Comparison of ENCODE assay signal across 21 cellular contexts in genomic region chr1:82820816-82821215, GRCh38.
"Had no signal": no experiment of that assay in that cellular context is flagged by ENCODE, and none has a peak within 500 bp of the region (broad histone marks: within the 10 kb centered on the region; RNA-seq: fewer than 3 reads in every experiment).

No MANE protein-coding gene starts in this region.

- H3K4me3 ChIP-seq: heart left ventricle, prostate gland, right lobe of liver, spleen, thoracic aorta had no signal

- H2AFZ ChIP-seq: parathyroid adenoma had no signal

- H3K9ac ChIP-seq: parathyroid adenoma had no signal

- ATAC-seq: heart left ventricle; naive thymus-derived CD4-positive, alpha-beta T cell; right lobe of liver; stimulated activated memory B cell treated with anti-CD40 and anti-IgM and Interleukin-4, amounts not matched to agents 10 μg/mL and 1 μg/mL and 100 μg/mL, for 72 hours; stimulated activated naive CD8-positive, alpha-beta T cell treated with anti-CD3 and anti-CD28 coated beads, Interleukin-15, amount 100 ng/mL, for 72 hours had no signal

- H3K9me3 ChIP-seq: esophagus squamous epithelium, heart left ventricle, prostate gland, right lobe of liver, spleen, thoracic aorta had no signal

- H3K36me3 ChIP-seq: esophagus squamous epithelium, heart left ventricle, prostate gland, right lobe of liver, spleen, thoracic aorta had no signal

- H3K27me3 ChIP-seq: esophagus squamous epithelium, heart left ventricle, right lobe of liver, spleen had no signal

- H3K27ac ChIP-seq: epithelial cell of prostate, esophagus squamous epithelium, heart left ventricle, parathyroid adenoma, prostate gland, right lobe of liver, spleen, thoracic aorta had no signal

- H3K4me1 ChIP-seq: heart left ventricle, parathyroid adenoma, prostate gland, right lobe of liver, spleen had no signal

- H3K79me2 ChIP-seq: parathyroid adenoma had no signal

- DNase-seq: effector memory CD4-positive, alpha-beta T cell; esophagus squamous epithelium; foreskin melanocyte; heart left ventricle; hippocampal formation; kidney glomerular epithelial cell; mesendoderm; naive thymus-derived CD4-positive, alpha-beta T cell; nephron progenitor cell; right lobe of liver; spleen; stimulated activated CD4-positive, alpha-beta T cell treated with anti-CD3 and anti-CD28 coated beads, Interleukin-15, amount 100 ng/mL, for 24 hours; stimulated activated CD4-positive, alpha-beta T cell treated with anti-CD3 and anti-CD28 coated beads, Interleukin-1b, Interleukin-23, amount 100 ng/mL, for 48 hours; stimulated activated CD4-positive, alpha-beta T cell treated with anti-CD3 and anti-CD28 coated beads, Interleukin-4, amount 100 ng/mL, for 24 hours; stimulated activated naive CD8-positive, alpha-beta T cell treated with anti-CD3 and anti-CD28 coated beads, Interleukin-15, amount 100 ng/mL, for 72 hours; trophoblast cell had no signal
